In the genomic region with DNA sequence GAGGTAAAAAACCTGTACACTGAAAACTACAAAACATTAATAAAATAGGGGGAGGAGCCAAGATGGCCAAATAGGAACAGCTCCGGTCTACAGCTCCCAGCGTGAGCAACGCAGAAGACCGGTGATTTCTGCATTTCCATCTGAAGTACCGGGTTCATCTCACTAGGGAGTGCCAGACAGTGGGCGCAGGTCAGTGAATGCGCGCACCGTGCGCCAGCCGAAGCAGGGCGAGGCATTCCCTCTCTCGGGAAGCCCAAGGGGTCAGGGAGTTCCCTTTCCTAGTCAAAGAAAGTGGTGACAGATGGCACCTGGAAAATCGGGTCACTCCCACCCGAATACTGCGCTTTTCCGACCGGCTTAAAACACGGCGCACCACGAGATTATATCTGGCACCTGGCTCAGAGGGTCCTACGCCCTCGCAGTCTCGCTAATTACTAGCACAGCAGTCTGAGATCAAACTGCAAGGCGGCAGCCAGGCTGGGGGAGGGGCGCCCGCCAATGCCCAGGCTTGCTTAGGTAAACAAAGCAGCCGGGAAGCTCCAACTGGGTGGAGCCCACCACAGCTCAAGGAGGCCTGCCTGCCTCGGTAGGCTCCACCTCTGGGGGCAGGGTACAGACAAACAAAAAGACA, we compare ENCODE assay signal across 8 cellular contexts.
DNase-seq lines count a peak whose midpoint lies in the region; ATAC-seq, FAIRE-seq and TF ChIP-seq lines count a peak whose summit lies in the region.
"Not testable (repeated sequence)": the region's sequence is repeated elsewhere in the genome, so short reads cannot be mapped to it uniquely, and the experiment has no call there.

No MANE protein-coding gene starts in this region.

- H2AFZ ChIP-seq in GM23338; HepG2 (ENCODE audit: low read length): not testable (repeated sequence)

- CTCF ChIA-PET in HepG2 (lab: Yijun Ruan, JAX; ENCODE audit: low intra/inter-chr PET ratio, low total read pairs) = not testable (repeated sequence)

- H3K4me3 ChIP-seq in GM23338 (peak overlapping the region; percentile 58), SJCRH30 (peak overlapping the region; percentile 54), astrocyte of the spinal cord (ENCODE audit: low read depth, low read length) (peak overlapping the region; percentile 8), fibroblast of the aortic adventitia (ENCODE audit: low read depth, low read length) (peak overlapping the region; percentile 20), HepG2 (replicated peaks in 1 of 3; ENCODE audit: insufficient read depth in 1 of 3, low read depth in 2 of 3, low read length in 3 of 3) (peak overlapping the region; percentile 43 to 49 (median 47); a peak in 5 of 6 replicates), upper lobe of left lung (peak overlapping the region in 3 of 4 donors; percentile 24 to 45 (median 33))

- in situ Hi-C loops in astrocyte of the spinal cord (cut with HindIII; ENCODE audit: low sequenced_read_pairs); HepG2 (cut with HindIII; ENCODE audit: extremely low pct_ligation_motif_present, low pct_unique_long_range_greater_than_20kb): not testable (repeated sequence)

- not testable (repeated sequence) for FAIRE-seq in HepG2 (lab: Jason Lieb, UNC)

- 0% methylated on average over 4 of the region's 29 CpGs for WGBS in HepG2 (ENCODE audit: low lambda C conversion rate)
- WGBS in upper lobe of left lung, 2 donors = 16 to 37% methylated on average over 6 to 29 of the region's 29 CpGs

- not testable (repeated sequence) for H3K79me2 ChIP-seq in GM23338 (replicated peaks; ENCODE audit: insufficient read depth); HepG2 (ENCODE audit: insufficient read depth, low read length)

- H3K36me3 ChIP-seq in GM23338 (ENCODE audit: insufficient read depth); SJCRH30; HepG2 (replicated peaks in 1 of 2; ENCODE audit: control insufficient read depth in 1 of 2, insufficient read depth in 2 of 2, low read length in 2 of 2); upper lobe of left lung: not testable (repeated sequence)

- not testable (repeated sequence) for H3K27me3 Mint-ChIP-seq in GM23338 (ENCODE audit: insufficient read depth, low read depth, poor library complexity); progenitor cell of endocrine pancreas

- not testable (repeated sequence) for TF ChIP-seq RAD21 in HepG2 (CRISPR knock-in tag; IDR thresholded peaks at IDR 0.05)

- not testable (repeated sequence) for H3K9me2 ChIP-seq in GM23338 (ENCODE audit: insufficient read depth)

- POLR2A ChIA-PET in HepG2 (lab: Yijun Ruan, JAX) = interaction anchor here (0.7 to 1.5 kb wide), 3 partner anchors 18 to 43 kb away, joined by 3 to 12 read pairs (median 8); no protein-coding TSS in a partner anchor

- H3K27ac ChIP-seq in GM23338 (ENCODE audit: low read depth) (peak overlapping the region; percentile 30; the same call in 1 of the 2 replicates), SJCRH30 (peak overlapping the region; percentile 5; the same call in 1 of the 2 replicates)
- H3K27ac ChIP-seq in HepG2 (ENCODE audit: extremely low read length, insufficient read depth, low read length); upper lobe of left lung: not testable (repeated sequence)

- BruUV-seq in HepG2 (replicated peaks; lab: Mats Ljungman, UMichigan) = not testable (repeated sequence)

- H3K4me1 ChIP-seq in GM23338 (ENCODE audit: insufficient read depth); SJCRH30; HepG2 (ENCODE audit: insufficient read depth, low read length); upper lobe of left lung: not testable (repeated sequence)

- not testable (repeated sequence) for H3K9ac ChIP-seq in HepG2 (ENCODE audit: insufficient read depth, low read depth, low read length)

- H3F3A ChIP-seq in GM23338 (replicated peaks; ENCODE audit: low read depth) = not testable (repeated sequence)

- H3K4me2 ChIP-seq in GM23338 = peak overlapping the region; percentile 79
- H3K4me2 ChIP-seq in HepG2 (ENCODE audit: low read depth, low read length) = peak overlapping the region; percentile 53

- not testable (repeated sequence) for H3K27me3 ChIP-seq in GM23338 (ENCODE audit: insufficient read depth); SJCRH30; HepG2 (ENCODE audit: control insufficient read depth in 1 of 2, insufficient read depth in 2 of 2, low read length in 2 of 2); upper lobe of left lung

- not testable (repeated sequence) for ATAC-seq in GM23338; HepG2; upper lobe of left lung (ENCODE audit: low FRiP score in 2 of 2)

- DNase-seq in GM23338 (ENCODE audit: low spot score) (peak; percentile 32), NCI-H2171 (lab: John Stamatoyannopoulos, UW) (peak; percentile 31), SJCRH30 (peak; percentile 47 to 48), HepG2 (ENCODE audit: low spot score) (peak; percentile 3), progenitor cell of endocrine pancreas (ENCODE audit: low spot score, unreplicated experiment) (peak; percentile 36), upper lobe of left lung (peak in 1 of 2 donors; percentile 59)
- not testable (repeated sequence) for DNase-seq in astrocyte of the spinal cord (ENCODE audit: low read depth, low spot score); fibroblast of the aortic adventitia (ENCODE audit: low read depth)

- intact Hi-C loops in HepG2 (cut with micrococcal nuclease; ENCODE audit: unreplicated experiment) = not testable (repeated sequence)

- peak overlapping the region; percentile 73 for H3K4me3 Mint-ChIP-seq in GM23338
- peak overlapping the region; percentile 76 for H3K4me3 Mint-ChIP-seq in progenitor cell of endocrine pancreas (ENCODE audit: low read depth)

- not testable (repeated sequence) for H4K20me1 ChIP-seq in GM23338 (replicated peaks; ENCODE audit: insufficient read depth); HepG2 (ENCODE audit: insufficient read depth, low read length)

- peaks cover 32% of the 10 kb centered on the region; the same call in 2 of the 3 replicates for H3K4me1 Mint-ChIP-seq in GM23338
- H3K4me1 Mint-ChIP-seq in progenitor cell of endocrine pancreas (ENCODE audit: low read depth) = not testable (repeated sequence)

- H3K27ac Mint-ChIP-seq in GM23338 = peak overlapping the region; percentile 41
- H3K27ac Mint-ChIP-seq in progenitor cell of endocrine pancreas = peak overlapping the region; percentile 69

- not testable (repeated sequence) for TF ChIP-seq EP300 in HepG2 (IDR thresholded peaks at IDR 0.05; ENCODE audit: low read depth in 2 of 2, low read length in 2 of 2); HepG2 (CRISPR knock-in tag; IDR thresholded peaks at IDR 0.05; ENCODE audit: borderline replicate concordance); upper lobe of left lung (IDR thresholded peaks at IDR 0.05)

- H3K36me3 Mint-ChIP-seq in GM23338 (ENCODE audit: low read depth); progenitor cell of endocrine pancreas (ENCODE audit: insufficient read depth): not testable (repeated sequence)

- not testable (repeated sequence) for H3K9me3 ChIP-seq in SJCRH30 (replicated peaks); HepG2 (ENCODE audit: low read length); upper lobe of left lung

- not testable (repeated sequence) for H3K9me3 Mint-ChIP-seq in GM23338
- peaks cover 34% of the 10 kb centered on the region for H3K9me3 Mint-ChIP-seq in progenitor cell of endocrine pancreas (ENCODE audit: low read depth)

- TF ChIP-seq CTCF in GM23338 (conservative IDR thresholded peaks at IDR 0.05; ENCODE audit: low read depth in 2 of 2); astrocyte of the spinal cord (IDR thresholded peaks at IDR 0.05; ENCODE audit: low read depth, low read length); fibroblast of the aortic adventitia (IDR thresholded peaks at IDR 0.05; ENCODE audit: insufficient read depth, low read length); upper lobe of left lung (IDR thresholded peaks at IDR 0.05): not testable (repeated sequence)
- peak; percentile 37 for TF ChIP-seq CTCF in HepG2 (CRISPR knock-in tag; IDR thresholded peaks at IDR 0.05)
- peak; percentile 27 for TF ChIP-seq CTCF in progenitor cell of endocrine pancreas (IDR thresholded peaks at IDR 0.05; ENCODE audit: unreplicated experiment)

- TF ChIP-seq POLR2A in HepG2 (IDR thresholded peaks at IDR 0.05; ENCODE audit: insufficient read depth in 1 of 2, low read depth in 2 of 2, low read length in 2 of 2); upper lobe of left lung (IDR thresholded peaks at IDR 0.05): not testable (repeated sequence)

TF ChIP-seq in GM23338, 12 proteins besides CTCF, POLR2A, EP300 and RAD21:
- TF ChIP-seq POLR2AphosphoS5 (IDR thresholded peaks at IDR 0.05; ENCODE audit: low read depth) = peak; percentile 37; the same call in 1 of the 2 replicates

TF ChIP-seq in HepG2, 621 proteins besides CTCF, POLR2A, EP300 and RAD21 (continues in another document):
- peak; percentile 37; the same call in 1 of the 2 replicates for TF ChIP-seq FOXA3 (CRISPR knock-in tag; IDR thresholded peaks at IDR 0.05)
- peak; percentile 66 for TF ChIP-seq HNRNPLL (IDR thresholded peaks at IDR 0.05; ENCODE audit: low read depth, low read length, poor library complexity, severe bottlenecking)

Comparison
In these comparisons a context has a peak if more than half of its experiments do, and no peak if none do; other contexts are left out.
1. H3K4me3 ChIP-seq: peak in every context shown above with its lines; median percentile 58 in GM23338; 54 in SJCRH30; 47 in HepG2; 33 in upper lobe of left lung; 20 in fibroblast of the aortic adventitia; 8 in astrocyte of the spinal cord.